Comparison of ENCODE assay signal across 17 cellular contexts in genomic region chr12:123096159-123096558, GRCh38. TPM values are rescaled to one million over a fixed set of nuclear protein-coding genes. Genes with fewer than 3 reads are reported as not detected.
A peak's percentile ranks its signal among the peaks of the same experiment; 100 is the strongest.
DNase-seq lines count a peak whose midpoint lies in the region; ATAC-seq, FAIRE-seq and TF ChIP-seq lines count a peak whose summit lies in the region.
"Had no signal": no experiment of that assay in that cellular context is flagged by ENCODE, and none has a peak within 500 bp of the region (broad histone marks: within the 10 kb centered on the region; RNA-seq: fewer than 3 reads in every experiment).

No MANE protein-coding gene starts in this region.

- H3K23ac ChIP-seq in H1 (ENCODE audit: insufficient read length): no peak overlapping the region

- H4K91ac ChIP-seq in H1 (replicated peaks; ENCODE audit: insufficient read length, low read length): no peak overlapping the region

- H3K14ac ChIP-seq in H1 (ENCODE audit: insufficient read length): no peak overlapping the region

- POLR2A ChIA-PET in H1 (lab: Charles Lee; ENCODE audit: partially characterized antibody): interaction anchor here (0.6 kb wide), 1 partner anchor 1274 kb away, joined by 3 read pairs; no protein-coding TSS in a partner anchor

- H3K18ac ChIP-seq in H1 (ENCODE audit: extremely low read depth, low read length): no peak overlapping the region

- H4K5ac ChIP-seq in H1 (ENCODE audit: insufficient read length, low read depth, low read length): no peak overlapping the region

- no peaks in the 10 kb centered on the region for H3K27me3 ChIP-seq in H1 (replicated peaks in 1 of 4; ENCODE audit: control insufficient read depth in 3 of 4, extremely low read depth in 1 of 4, insufficient read depth in 3 of 4, low read length in 3 of 4)
- no peaks in the 10 kb centered on the region for H3K27me3 ChIP-seq in sigmoid colon

- no peak overlapping the region for H2AFZ ChIP-seq in H1 (ENCODE audit: low read length)

- no peak overlapping the region for H3K4me2 ChIP-seq in H1 (ENCODE audit: insufficient read depth in 1 of 2, low read depth in 2 of 2, low read length in 2 of 2)

- no peak overlapping the region; the same call in 1 of the 2 replicates for H2BK12ac ChIP-seq in H1 (ENCODE audit: low read depth, low read length)

- no peaks in the 10 kb centered on the region; a peak in 1 of 4 replicates for H3K79me2 ChIP-seq in H1 (ENCODE audit: control insufficient read depth in 1 of 2, insufficient read depth in 2 of 2, low read length in 2 of 2)

- H3K56ac ChIP-seq in H1 (replicated peaks; ENCODE audit: insufficient read length, low read depth, low read length): no peak overlapping the region

- CTCF ChIA-PET in H1 (lab: Charles Lee; ENCODE audit: partially characterized antibody): no interaction called here

- H4K8ac ChIP-seq in H1 (ENCODE audit: extremely low read depth, insufficient read depth, low read length): peak overlapping the region; percentile 45

- TF ChIP-seq RAD21 in H1 (IDR thresholded peaks at IDR 0.05 in 1 of 2, conservative IDR thresholded peaks at IDR 0.05 in 1 of 2; ENCODE audit: low read depth in 2 of 2, low read length in 2 of 2): no peak

- H3K4me1 ChIP-seq in H1 (replicated peaks in 1 of 4; ENCODE audit: control insufficient read depth in 3 of 4, insufficient read depth in 4 of 4, low read length in 3 of 4) (no peaks in the 10 kb centered on the region; a peak in 1 of 7 replicates), sigmoid colon (peaks cover 0 to 63% (median 53%) of the 10 kb centered on the region in 4 donors)

- no peak overlapping the region for H3K9ac ChIP-seq in H1 (replicated peaks in 1 of 4; ENCODE audit: extremely low read depth in 1 of 4, low read depth in 3 of 4, low read length in 3 of 4)

- H3K4me3 ChIP-seq in NB4 (ENCODE audit: low read depth, low read length) (no peak overlapping the region), H1 (ENCODE audit: extremely low read depth in 1 of 4, insufficient read depth in 2 of 4, low read depth in 3 of 4, low read length in 4 of 4) (no peak overlapping the region), sigmoid colon (no peak overlapping the region)
- H3K4me3 ChIP-seq: lung had no signal

- H2BK15ac ChIP-seq in H1 (ENCODE audit: low read length): no peak overlapping the region

- H2BK120ac ChIP-seq in H1 (replicated peaks; ENCODE audit: low read depth, low read length): no peak overlapping the region

- H3K23me2 ChIP-seq in H1 (ENCODE audit: low read depth, low read length): no peaks in the 10 kb centered on the region

- DNase-seq in H4 (ENCODE audit: low spot score) (peak; percentile 64), NB4 (ENCODE audit: low read depth) (peak; percentile 42), H1 (ENCODE audit: low read depth in 1 of 2, low spot score in 2 of 2) (no peak), sigmoid colon (no peak), NOMO-1 treated with dmso at 0.1 percent for 144 hours (lab: John Stamatoyannopoulos, UW; ENCODE audit: unreplicated experiment) (no peak)
- DNase-seq: activated CD4-positive, alpha-beta memory T cell treated with anti-CD3 and anti-CD28 coated beads, Interleukin-2, amount 10 ng/mL, durations not matched to agents 7 days and 5 days; activated naive CD8-positive, alpha-beta T cell treated with anti-CD3 and anti-CD28 coated beads for 36 hours; activated T-cell treated with anti-CD3 and anti-CD28 coated beads, Interleukin-2, amount 50 U/mL, for 48 hours; NCI-H2107; stimulated activated CD4-positive, alpha-beta T cell treated with anti-CD3 and anti-CD28 coated beads, Interleukin-1b, Interleukin-23, amount 100 ng/mL, for 48 hours; T-cell had no signal

- no peak for ATAC-seq in HG02678 (IDR thresholded peaks at IDR 0.05; ENCODE audit: unreplicated experiment)
- no peak for ATAC-seq in GM21447 (IDR thresholded peaks at IDR 0.05; ENCODE audit: unreplicated experiment)
- ATAC-seq: HCT116 had no signal

- no peak overlapping the region for H2BK20ac ChIP-seq in H1 (ENCODE audit: low read length)

- no peak for TF ChIP-seq EP300 in H1 (IDR thresholded peaks at IDR 0.05; ENCODE audit: borderline replicate concordance in 1 of 2, low read depth in 2 of 2, low read length in 2 of 2)
- TF ChIP-seq EP300 in sigmoid colon (IDR thresholded peaks at IDR 0.05): no peak

- no peak overlapping the region for H2BK5ac ChIP-seq in H1 (ENCODE audit: low read depth, low read length)

- no peaks in the 10 kb centered on the region for H4K20me1 ChIP-seq in H1 (replicated peaks in 1 of 2; ENCODE audit: control insufficient read depth in 1 of 2, insufficient read depth in 2 of 2, low read length in 2 of 2)

- H3K9me3 ChIP-seq in H1 (ENCODE audit: insufficient read depth in 2 of 2, low read depth in 1 of 2, low read length in 1 of 2) (no peaks in the 10 kb centered on the region), sigmoid colon (no peaks in the 10 kb centered on the region)

- no peak overlapping the region for H3K4ac ChIP-seq in H1 (replicated peaks; ENCODE audit: insufficient read length, low read depth, low read length)

- no peak for FAIRE-seq in H1 (lab: Jason Lieb, UNC)
- FAIRE-seq: endometrium, frontal cortex had no signal

- TF ChIP-seq POLR2A in NB4 (IDR thresholded peaks at IDR 0.05; ENCODE audit: extremely low read depth, insufficient read length): no peak
- no peak for TF ChIP-seq POLR2A in H1 (IDR thresholded peaks at IDR 0.05; ENCODE audit: control extremely low read depth in 1 of 2, low read depth in 2 of 2, low read length in 2 of 2)
- no peak for TF ChIP-seq POLR2A in sigmoid colon (IDR thresholded peaks at IDR 0.05)

- no peaks in the 10 kb centered on the region for H3K79me1 ChIP-seq in H1 (ENCODE audit: low read depth, low read length)

- H3K27ac ChIP-seq in H1 (ENCODE audit: low read depth, low read length): no peak overlapping the region
- H3K27ac ChIP-seq in sigmoid colon: peak overlapping the region in 3 of 4 donors; percentile 51 to 72 (median 68)

- 87% methylated on average over 8 of the region's 8 CpGs; no CpG with 5 or more reads in 1 of the 2 experiments for WGBS in H1 (ENCODE audit: extremely low coverage in 1 of 2, insufficient coverage in 1 of 2, insufficient read length in 1 of 2, insufficient replicate concordance in 2 of 2, low coverage in 1 of 2, low lambda C conversion rate in 2 of 2, missing lambda C conversion rate in 1 of 2), 2 experiments
- 88 to 90% methylated on average over 8 of the region's 8 CpGs for WGBS in sigmoid colon, 2 donors

- H2AK5ac ChIP-seq in H1 (ENCODE audit: low read depth, low read length): no peak overlapping the region

- no peaks in the 10 kb centered on the region for H3K36me3 ChIP-seq in H1 (ENCODE audit: control insufficient read depth in 2 of 4, insufficient read depth in 4 of 4, low read length in 3 of 4)
- H3K36me3 ChIP-seq in sigmoid colon: no peaks in the 10 kb centered on the region

- no peak for TF ChIP-seq CTCF in NB4 (IDR thresholded peaks at IDR 0.05; ENCODE audit: low read depth, low read length)
- no peak for TF ChIP-seq CTCF in H1 (IDR thresholded peaks at IDR 0.05; ENCODE audit: control extremely low read depth in 1 of 3, insufficient read depth in 1 of 3, low read depth in 1 of 3, low read length in 3 of 3)
- no peak for TF ChIP-seq CTCF in sigmoid colon (IDR thresholded peaks at IDR 0.05)

- intact Hi-C loops in sigmoid colon (cut with DNase I): no loop called here

TF ChIP-seq in H1, 55 proteins besides CTCF, POLR2A, EP300 and RAD21 (continues in another document):
- TF ChIP-seq SP4 (IDR thresholded peaks at IDR 0.05; ENCODE audit: low read length) (no peak), TBP (IDR thresholded peaks at IDR 0.05; ENCODE audit: low read depth, low read length) (no peak), SP2 (IDR thresholded peaks at IDR 0.05; ENCODE audit: low read length) (no peak), CTBP2 (IDR thresholded peaks at IDR 0.05; ENCODE audit: borderline replicate concordance, insufficient read depth, insufficient read length, low read length) (no peak), TEAD4 (IDR thresholded peaks at IDR 0.05; ENCODE audit: low read depth, low read length) (no peak), TAF1 (IDR thresholded peaks at IDR 0.05; ENCODE audit: low read depth, low read length) (no peak), RXRA (IDR thresholded peaks at IDR 0.05; ENCODE audit: insufficient read depth, low read depth, low read length) (no peak), RFX5 (IDR thresholded peaks at IDR 0.05; ENCODE audit: borderline replicate concordance, low read depth, low read length) (no peak), EZH2 (IDR thresholded peaks at IDR 0.05; ENCODE audit: low read depth, low read length, severe bottlenecking) (no peak), GABPA (IDR thresholded peaks at IDR 0.05; ENCODE audit: borderline replicate concordance, insufficient read depth, low read length) (no peak), SP1 (IDR thresholded peaks at IDR 0.05; ENCODE audit: low read depth, low read length) (no peak), ATF2 (IDR thresholded peaks at IDR 0.05; ENCODE audit: low read length) (no peak), NRF1 (IDR thresholded peaks at IDR 0.05; ENCODE audit: low read depth, low read length) (no peak), CEBPB (IDR thresholded peaks at IDR 0.05; ENCODE audit: low read depth, low read length) (no peak), JUN (IDR thresholded peaks at IDR 0.05; ENCODE audit: low read depth, low read length) (no peak)

RNA-seq across cellular contexts. Expression of gene PITPNM2, which starts 54.7 kb away (rescaled TPM):
- total RNA-seq in H4 (2014; rRNA removed; shearing (Covaris generic)): 2.0 and 3.3 TPM in 2 replicates
- 2.3 and 3.4 TPM in 2 replicates for total RNA-seq in H1 (2021; fragmentation: NEBNext Ultra II Directional; extraction: Animal tissue kit (Norgen Biotek cat#: 25700))
- 0.59 and 0.97 TPM in 2 replicates for polyA plus RNA-seq in H1 (2011; rRNA removed)
- polyA plus RNA-seq in H1 (2011; cell fraction: cytosol; rRNA removed): 0.90 TPM
- polyA plus RNA-seq in H1 (2011; cell fraction: nucleus; rRNA removed): 3.2 TPM
- 1.2 to 1.9 TPM (median 1.6 TPM) in 4 replicates for polyA plus RNA-seq in H1 (2012, experiment 1 of 2)
- 0.87 TPM for polyA plus RNA-seq in H1 (2012, experiment 2 of 2)
- 1.4 TPM for polyA plus RNA-seq in H1 (2013, experiment 1 of 2)
- polyA plus RNA-seq in H1 (2013, experiment 2 of 2): 1.7 TPM
- 1.0 and 1.1 TPM in 2 replicates for polyA minus RNA-seq in H1 (2011; rRNA and poly(A)+ RNA removed)
- polyA minus RNA-seq in H1 (2011; cell fraction: cytosol; rRNA and poly(A)+ RNA removed): 2.3 TPM
- polyA minus RNA-seq in H1 (2011; cell fraction: nucleus; rRNA and poly(A)+ RNA removed): 1.8 TPM
- total RNA-seq in sigmoid colon: 10 to 100 TPM in 2 of 4 donors, 1 to 10 TPM in 2; 6.4 to 19.5 (median 11.7) TPM
- 10 to 100 TPM in 1 of 3 donors, 1 to 10 TPM in 2; 1.8 to 11.3 (median 2.3) TPM for polyA plus RNA-seq in sigmoid colon

Comparison
In these comparisons a context has a peak if more than half of its experiments do, and no peak if none do; other contexts are left out.
1. DNase-seq: peak in H4 (single experiment) and NB4 (single experiment); none in H1 (0 of 2), sigmoid colon (single experiment) and NOMO-1 treated with dmso at 0.1 percent for 144 hours (single experiment).